10 cellular contexts compared by ENCODE assay signal in genomic region chr16:27450836-27451341, GRCh38. TPM values are rescaled to one million over a fixed set of nuclear protein-coding genes. Genes with fewer than 3 reads are reported as not detected.
A peak's percentile ranks its signal among the peaks of the same experiment; 100 is the strongest.
DNase-seq lines count a peak whose midpoint lies in the region; ATAC-seq, FAIRE-seq and TF ChIP-seq lines count a peak whose summit lies in the region.
"Had no signal": no experiment of that assay in that cellular context is flagged by ENCODE, and none has a peak within 500 bp of the region (broad histone marks: within the 10 kb centered on the region; RNA-seq: fewer than 3 reads in every experiment).

No MANE protein-coding gene starts in this region.

- intact Hi-C loops in mucosa of descending colon (cut with DNase I, micrococcal nuclease) = loop anchor here in 1 of 2 donors (10.0 kb wide), 1 partner anchor 296 kb away; no protein-coding TSS in a partner anchor

- H3K36me3 ChIP-seq in mucosa of descending colon (ENCODE audit: low read depth) = no peaks in the 10 kb centered on the region
- H3K36me3 ChIP-seq: gastrocnemius medialis had no signal

- no peak for FAIRE-seq in H54 (lab: Jason Lieb, UNC)

- ATAC-seq in GM19023 (IDR thresholded peaks at IDR 0.05; ENCODE audit: unreplicated experiment) (peak; percentile 29), mucosa of descending colon (peak; percentile 5), HG03571 (IDR thresholded peaks at IDR 0.05; ENCODE audit: unreplicated experiment) (no peak)
- ATAC-seq: gastrocnemius medialis had no signal

- TF ChIP-seq POLR2A in Raji (IDR thresholded peaks at IDR 0.05; ENCODE audit: insufficient read depth, low read depth, low read length) = peak; percentile 30
- TF ChIP-seq POLR2A in H54 (IDR thresholded peaks at IDR 0.05; ENCODE audit: low read depth, low read length) = no peak

- H3K4me3 ChIP-seq in mucosa of descending colon = no peak overlapping the region
- H3K4me3 ChIP-seq: gastrocnemius medialis had no signal

- no peaks in the 10 kb centered on the region for H3K4me1 ChIP-seq in mucosa of descending colon (ENCODE audit: low read depth)
- H3K4me1 ChIP-seq: gastrocnemius medialis had no signal

- DNase-seq in HCEC 1CT (peak; percentile 19), mucosa of descending colon (peak in 1 of 3 donors; percentile 24), inferior parietal cortex (ENCODE audit: extremely low spot score) (no peak), T1000 (lab: John Stamatoyannopoulos, UW) (no peak), H54 (ENCODE audit: insufficient read length, low spot score) (no peak)
- DNase-seq: gastrocnemius medialis, NCI-H446 had no signal

- no peaks in the 10 kb centered on the region for H3K9me3 ChIP-seq in mucosa of descending colon
- H3K9me3 ChIP-seq: gastrocnemius medialis had no signal

- TF ChIP-seq CTCF in mucosa of descending colon (IDR thresholded peaks at IDR 0.05) = no peak

RNA-seq across cellular contexts. Expression of gene IL21R, which starts 48.9 kb away (rescaled TPM):
- total RNA-seq in mucosa of descending colon = 1 to 10 TPM in 2 of 3 donors, under 1 TPM in 1; 0.47 to 1.4 (median 1.0) TPM
